In the genomic region with DNA sequence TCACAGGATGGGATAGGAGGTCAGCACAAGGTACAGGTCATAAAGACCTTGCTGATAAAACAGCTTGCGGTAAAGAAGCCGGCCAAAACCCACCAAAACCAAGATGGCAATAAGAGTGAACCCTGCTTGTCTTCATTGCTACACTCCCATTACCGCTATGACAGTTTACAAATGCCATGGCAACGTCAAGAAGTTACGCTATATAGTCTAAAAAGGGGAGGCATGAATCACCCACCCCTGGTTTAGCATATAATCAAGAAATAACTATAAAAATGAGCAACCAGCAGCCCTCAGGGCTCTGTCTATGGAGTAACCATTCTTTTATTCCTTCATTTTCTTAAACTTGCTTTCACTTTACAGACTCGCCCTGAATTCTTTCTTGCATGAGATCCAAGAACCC, we compare ENCODE assay signal across 12 cellular contexts. TPM values are rescaled to one million over a fixed set of nuclear protein-coding genes. Genes with fewer than 3 reads are reported as not detected.
A peak's percentile ranks its signal among the peaks of the same experiment; 100 is the strongest.
DNase-seq lines count a peak whose midpoint lies in the region; ATAC-seq, FAIRE-seq and TF ChIP-seq lines count a peak whose summit lies in the region.
"Had no signal": no experiment of that assay in that cellular context is flagged by ENCODE, and none has a peak within 500 bp of the region (broad histone marks: within the 10 kb centered on the region; RNA-seq: fewer than 3 reads in every experiment).

No MANE protein-coding gene starts in this region.

- H3K27me3 Mint-ChIP-seq in nephron progenitor cell (ENCODE audit: low read depth, poor library complexity) = peaks cover 8% of the 10 kb centered on the region

- H3K27ac ChIP-seq in OCI-LY3 (ENCODE audit: low read length) (peak overlapping the region; percentile 52), duodenal mucosa (ENCODE audit: low read depth, low read length) (peak overlapping the region; percentile 30), stomach (peak overlapping the region in 3 of 5 donors; percentile 86 to 96 (median 88))
- H3K27ac ChIP-seq: parathyroid adenoma had no signal

- peaks cover 22% of the 10 kb centered on the region for H3K79me2 ChIP-seq in OCI-LY3 (ENCODE audit: low read length)

- no peak overlapping the region for H3K4me3 Mint-ChIP-seq in nephron progenitor cell

- 0 out of 2 replicates have a peak, but pooled peaks cover 7% of the 10 kb centered on the region for H4K20me1 ChIP-seq in OCI-LY3 (ENCODE audit: insufficient read depth, low read length)

- H3K27me3 ChIP-seq in OCI-LY3 (ENCODE audit: low read depth, low read length) (no peaks in the 10 kb centered on the region; the same call in 1 of the 2 replicates), duodenal mucosa (ENCODE audit: control insufficient read depth in 1 of 2, insufficient read depth in 2 of 2, low read length in 2 of 2) (no peaks in the 10 kb centered on the region), stomach (no peaks in the 10 kb centered on the region)
- H3K27me3 ChIP-seq: tibial artery had no signal

- H3K4me3 ChIP-seq in OCI-LY3 (ENCODE audit: low read length) (no peak overlapping the region), duodenal mucosa (ENCODE audit: low read depth in 1 of 2, low read length in 2 of 2) (no peak overlapping the region), stomach (no peak overlapping the region)

- peaks cover 11 to 12% of the 10 kb centered on the region in 2 donors for H3K36me3 Mint-ChIP-seq in activated naive CD4-positive, alpha-beta T cell treated with anti-CD3 and anti-CD28 coated beads, Interleukin-2, amount 50 U/mL, for 72 hours
- peaks cover 18% of the 10 kb centered on the region for H3K36me3 Mint-ChIP-seq in nephron progenitor cell (ENCODE audit: low read depth)

- no peak for ATAC-seq in activated naive CD4-positive, alpha-beta T cell treated with anti-CD3 and anti-CD28 coated beads, Interleukin-2, amount 50 U/mL, for 72 hours
- no peak for ATAC-seq in HG02642 (IDR thresholded peaks at IDR 0.05; ENCODE audit: poor library complexity, unreplicated experiment)

- peak overlapping the region; percentile 41 to 93 for H3K27ac Mint-ChIP-seq in activated naive CD4-positive, alpha-beta T cell treated with anti-CD3 and anti-CD28 coated beads, Interleukin-2, amount 50 U/mL, for 72 hours
- no peak overlapping the region for H3K27ac Mint-ChIP-seq in nephron progenitor cell

- H3K9me3 ChIP-seq in OCI-LY3 (ENCODE audit: insufficient read depth, low read length) (no peaks in the 10 kb centered on the region), duodenal mucosa (ENCODE audit: control insufficient read depth in 1 of 2, low read length in 2 of 2) (no peaks in the 10 kb centered on the region), stomach (no peaks in the 10 kb centered on the region)
- H3K9me3 ChIP-seq: SK-N-SH, tibial artery had no signal

- H3K9me3 Mint-ChIP-seq in activated naive CD4-positive, alpha-beta T cell treated with anti-CD3 and anti-CD28 coated beads, Interleukin-2, amount 50 U/mL, for 72 hours = peaks cover 0 to 10% of the 10 kb centered on the region in 2 donors
- no peaks in the 10 kb centered on the region for H3K9me3 Mint-ChIP-seq in nephron progenitor cell

- no peak overlapping the region for H3K4me2 ChIP-seq in OCI-LY3 (ENCODE audit: low read length)

- no peak for FAIRE-seq in RCC 7860 (lab: Jason Lieb, UNC)

- TF ChIP-seq POLR2A in stomach (IDR thresholded peaks at IDR 0.05) = no peak

- no peak for DNase-seq in activated naive CD4-positive, alpha-beta T cell treated with anti-CD3 and anti-CD28 coated beads, Interleukin-2, amount 50 U/mL, for 72 hours (ENCODE audit: low spot score in 2 of 2)
- DNase-seq in activated naive CD4-positive, alpha-beta T cell (lab: John Stamatoyannopoulos, UW) = no peak
- DNase-seq in stomach (no peak), nephron progenitor cell (no peak), RCC 7860 (ENCODE audit: low spot score) (no peak)
- DNase-seq: NCI-H2227 treated with DMSO at 0.1 percent for 48 hours, SK-N-SH, tibial artery had no signal

- H2AFZ ChIP-seq in OCI-LY3 (ENCODE audit: low read depth, low read length) = no peak overlapping the region

- TF ChIP-seq EP300 in stomach (IDR thresholded peaks at IDR 0.05) = no peak

- intact Hi-C loops in stomach (cut with DNase I; ENCODE audit: low total_unique reads) = no loop called here

- peaks cover 14% of the 10 kb centered on the region for H3K36me3 ChIP-seq in OCI-LY3 (replicated peaks; ENCODE audit: low read depth, low read length)
- H3K36me3 ChIP-seq in duodenal mucosa (ENCODE audit: control insufficient read depth in 1 of 2, insufficient read depth in 2 of 2, low read length in 2 of 2) = peaks cover 1 to 14% of the 10 kb centered on the region in 2 donors
- H3K36me3 ChIP-seq in stomach = peaks cover 2 to 21% (median 10%) of the 10 kb centered on the region in 4 donors

- no peak for TF ChIP-seq CTCF in OCI-LY3 (IDR thresholded peaks at IDR 0.05; ENCODE audit: low read depth, low read length)
- no peak for TF ChIP-seq CTCF in stomach (IDR thresholded peaks at IDR 0.05)
- no peak for TF ChIP-seq CTCF in nephron progenitor cell (IDR thresholded peaks at IDR 0.05)

- WGBS in stomach, 5 donors = 90 to 95% (median 94%) methylated on average over 6 of the region's 6 CpGs

- H3K4me1 ChIP-seq in OCI-LY3 (ENCODE audit: low read length) (peaks cover 36% of the 10 kb centered on the region), duodenal mucosa (ENCODE audit: control insufficient read depth in 1 of 2, insufficient read depth in 2 of 2, low read length in 2 of 2) (peaks cover 24 to 27% of the 10 kb centered on the region in 2 donors), stomach (peaks cover 19 to 63% (median 46%) of the 10 kb centered on the region in 4 donors)

- H3K4me1 Mint-ChIP-seq in nephron progenitor cell = peaks cover 36% of the 10 kb centered on the region

- H3K9ac ChIP-seq in OCI-LY3 (ENCODE audit: low read length) = no peak overlapping the region
- H3K9ac ChIP-seq in duodenal mucosa (ENCODE audit: low read depth in 1 of 2, low read length in 2 of 2) = no peak overlapping the region
- H3K9ac ChIP-seq: parathyroid adenoma, SK-N-SH had no signal

RNA-seq across cellular contexts. Expression of gene HSBP1, which starts 1.1 kb away (rescaled TPM):
- total RNA-seq in activated naive CD4-positive, alpha-beta T cell treated with anti-CD3 and anti-CD28 coated beads, Interleukin-2, amount 50 U/mL, for 72 hours = 10 to 100 TPM; 64.5 to 73.3 TPM
- total RNA-seq in stomach = 10 to 100 TPM in 3 of 5 donors, 1 to 10 TPM in 2; 8.5 to 60.5 (median 29.2) TPM
- 10 to 100 TPM; 33.8 to 47.2 (median 36.5) TPM for polyA plus RNA-seq in stomach

Comparison
In these comparisons a context has a peak if more than half of its experiments do, and no peak if none do; other contexts are left out.
1. H3K27ac ChIP-seq: peak in every context shown above with its lines; median percentile 88 in stomach; 52 in OCI-LY3; 30 in duodenal mucosa.